25 cellular contexts compared by ENCODE assay signal in the genomic region with DNA sequence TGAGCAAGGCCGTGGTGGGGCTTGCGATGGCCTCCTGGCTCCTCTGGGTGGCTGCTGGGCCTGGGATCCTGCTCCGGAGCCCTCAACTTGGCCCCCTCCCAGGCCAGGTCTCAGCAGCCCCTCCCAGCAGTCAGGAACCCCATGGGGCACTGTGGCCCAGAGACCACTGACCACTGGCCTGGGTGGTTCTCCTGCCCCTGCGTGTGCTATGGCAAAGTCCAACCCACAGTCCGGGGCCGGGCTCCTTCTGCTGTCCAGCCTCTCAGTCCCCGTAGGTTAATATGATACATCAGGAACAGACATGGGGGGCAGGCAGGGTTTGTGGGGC.
A peak's percentile ranks its signal among the peaks of the same experiment; 100 is the strongest.
DNase-seq lines count a peak whose midpoint lies in the region; ATAC-seq and TF ChIP-seq lines count a peak whose summit lies in the region.
"Had no signal": no experiment of that assay in that cellular context is flagged by ENCODE, and none has a peak within 500 bp of the region (broad histone marks: within the 10 kb centered on the region; RNA-seq: fewer than 3 reads in every experiment).

No MANE protein-coding gene starts in this region.

- H3K27ac ChIP-seq in left ventricle myocardium inferior (replicated peaks) = no peak overlapping the region
- H3K27ac ChIP-seq in mesenchymal stem cell (ENCODE audit: low read length, poor library complexity, severe bottlenecking) = no peak overlapping the region
- H3K27ac ChIP-seq: BLaER1, HL-60, PC-9 had no signal

- H3K4me1 ChIP-seq in left ventricle myocardium inferior (no peaks in the 10 kb centered on the region), mesenchymal stem cell (ENCODE audit: control insufficient read depth, insufficient read depth, low read depth, low read length) (no peaks in the 10 kb centered on the region)

- no peak for TF ChIP-seq CTCF in left ventricle myocardium inferior (IDR thresholded peaks at IDR 0.05; ENCODE audit: borderline replicate concordance)
- no peak for TF ChIP-seq CTCF in chondrocyte (IDR thresholded peaks at IDR 0.05)

- DNase-seq in Right ventricle myocardium superior (peak; percentile 28), left ventricle myocardium inferior (no peak), chondrocyte (ENCODE audit: low spot score) (peak; percentile 75), mesenchymal stem cell (no peak), iPS-NIHi7 (ENCODE audit: extremely low spot score) (no peak), dermis blood vessel endothelial cell (no peak)
- DNase-seq in stimulated activated CD4-positive, alpha-beta T cell treated with anti-CD3 and anti-CD28 coated beads, Interleukin-1b, Interleukin-23, amount 100 ng/mL, for 48 hours = no peak
- DNase-seq: CD4-positive, CD25-positive, alpha-beta regulatory T cell; DMS153; DND-41; GOT3; Karpas-422; NCI-H1092 treated with DMSO at 0.1 percent for 48 hours; NCI-H1436 treated with DMSO at 0.1 percent for 48 hours; NCI-H187 treated with DMSO at 0.1 percent for 48 hours; NCI-H2171 treated with DMSO at 0.1 percent for 48 hours; NCI-H345; NCI-H524; NCI-H748 treated with DMSO at 0.1 percent for 48 hours; NK-92 treated with Interleukin-12 subunit alpha and Interleukin-12 subunit beta, amount 100 ng/mL, for 24 hours; PC-9; SHP77 treated with DMSO at 0.1 percent for 48 hours had no signal

- H2BK12ac ChIP-seq in mesenchymal stem cell (ENCODE audit: low read length in 2 of 2) = peak overlapping the region in 1 of 2 experiments; percentile 54

- H4K91ac ChIP-seq in mesenchymal stem cell (ENCODE audit: low read length) = peak overlapping the region; percentile 62

- intact Hi-C loops in Right ventricle myocardium superior (cut with DNase I) = no loop called here
- intact Hi-C loops in left ventricle myocardium inferior (cut with micrococcal nuclease) = no loop called here

- H3K18ac ChIP-seq in mesenchymal stem cell (ENCODE audit: low read depth in 1 of 2, low read length in 2 of 2) = peak overlapping the region; percentile 38 to 57

- peak overlapping the region; percentile 4 for H4K8ac ChIP-seq in mesenchymal stem cell (ENCODE audit: low read length)

- H3K9me3 Mint-ChIP-seq in chondrocyte (ENCODE audit: low read depth) = no peaks in the 10 kb centered on the region

- no peak for ATAC-seq in Right ventricle myocardium superior (ENCODE audit: poor library complexity)
- ATAC-seq: HCT116 had no signal

- H3K4me2 ChIP-seq in mesenchymal stem cell (ENCODE audit: low read length, poor library complexity, severe bottlenecking) = no peak overlapping the region
- H3K4me2 ChIP-seq: BLaER1, PC-9 had no signal

- H3K9me3 ChIP-seq in left ventricle myocardium inferior (replicated peaks) = no peaks in the 10 kb centered on the region
- no peaks in the 10 kb centered on the region for H3K9me3 ChIP-seq in mesenchymal stem cell (ENCODE audit: control insufficient read depth, low read length)
- H3K9me3 ChIP-seq: BLaER1 had no signal

- H3K4me3 Mint-ChIP-seq in chondrocyte (ENCODE audit: unreplicated experiment) = no peak overlapping the region
- H3K4me3 Mint-ChIP-seq: CD4-positive, CD25-positive, alpha-beta regulatory T cell had no signal

- no peaks in the 10 kb centered on the region for H3K27me3 Mint-ChIP-seq in chondrocyte (ENCODE audit: low read depth)
- H3K27me3 Mint-ChIP-seq: CD4-positive, CD25-positive, alpha-beta regulatory T cell had no signal

- H3K4ac ChIP-seq in mesenchymal stem cell (ENCODE audit: low read depth in 1 of 2, low read length in 2 of 2) = no peak overlapping the region

- H2AK5ac ChIP-seq in mesenchymal stem cell (ENCODE audit: low read length, severe bottlenecking) = no peak overlapping the region

- H3K4me3 ChIP-seq in left ventricle myocardium inferior = no peak overlapping the region
- H3K4me3 ChIP-seq in mesenchymal stem cell (ENCODE audit: insufficient read depth in 1 of 2, low read depth in 1 of 2, low read length in 2 of 2) = no peak overlapping the region
- H3K4me3 ChIP-seq: BLaER1, PC-9 had no signal

- H3K27me3 ChIP-seq in left ventricle myocardium inferior (ENCODE audit: low read depth) = peaks cover 90% of the 10 kb centered on the region
- no peaks in the 10 kb centered on the region for H3K27me3 ChIP-seq in mesenchymal stem cell (ENCODE audit: control insufficient read depth in 1 of 2, insufficient read depth in 1 of 2, low read length in 2 of 2)
- H3K27me3 ChIP-seq: BLaER1 had no signal

- H2BK5ac ChIP-seq in mesenchymal stem cell (ENCODE audit: low read depth, low read length, poor library complexity, severe bottlenecking) = no peak overlapping the region

- peak overlapping the region in 1 of 2 experiments; percentile 89 for H3K14ac ChIP-seq in mesenchymal stem cell (ENCODE audit: low read length in 2 of 2)

- no peak overlapping the region for H2AFZ ChIP-seq in mesenchymal stem cell (ENCODE audit: low read depth, low read length)
- H2AFZ ChIP-seq: PC-9 had no signal

- no peak overlapping the region for H3K23ac ChIP-seq in mesenchymal stem cell (ENCODE audit: low read length in 2 of 2)

- no peaks in the 10 kb centered on the region for H3K4me1 Mint-ChIP-seq in chondrocyte (ENCODE audit: low read depth)
- H3K4me1 Mint-ChIP-seq: CD4-positive, CD25-positive, alpha-beta regulatory T cell had no signal

- no peaks in the 10 kb centered on the region for H3K36me3 ChIP-seq in left ventricle myocardium inferior
- peaks cover 0 to 7% of the 10 kb centered on the region in 2 experiments for H3K36me3 ChIP-seq in mesenchymal stem cell (ENCODE audit: control insufficient read depth in 1 of 2, insufficient read depth in 2 of 2, low read depth in 1 of 2, low read length in 2 of 2)
- H3K36me3 ChIP-seq: BLaER1 had no signal

- H3K79me1 ChIP-seq in mesenchymal stem cell (replicated peaks; ENCODE audit: low read length, poor library complexity, severe bottlenecking) = no peaks in the 10 kb centered on the region

- no peak overlapping the region for H3K27ac Mint-ChIP-seq in chondrocyte (ENCODE audit: unreplicated experiment)
- H3K27ac Mint-ChIP-seq: CD4-positive, CD25-positive, alpha-beta regulatory T cell had no signal

- H3K9ac ChIP-seq in mesenchymal stem cell (ENCODE audit: low read length) = no peak overlapping the region
- H3K9ac ChIP-seq: BLaER1 had no signal

- no peak overlapping the region for H2BK120ac ChIP-seq in mesenchymal stem cell (ENCODE audit: low read depth, low read length)

- 89% methylated on average over 7 of the region's 7 CpGs for WGBS in mesenchymal stem cell

- no peak overlapping the region for H2BK15ac ChIP-seq in mesenchymal stem cell (ENCODE audit: low read depth, poor library complexity, severe bottlenecking)

- H3K36me3 Mint-ChIP-seq in chondrocyte (ENCODE audit: low read depth) = no peaks in the 10 kb centered on the region
- H3K36me3 Mint-ChIP-seq: CD4-positive, CD25-positive, alpha-beta regulatory T cell had no signal

Comparison
In these comparisons a context has a peak if more than half of its experiments do, and no peak if none do; other contexts are left out.
1. DNase-seq: peak in Right ventricle myocardium superior (single experiment) and chondrocyte (single experiment); none in left ventricle myocardium inferior (single experiment), mesenchymal stem cell (single experiment), stimulated activated CD4-positive, alpha-beta T cell treated with anti-CD3 and anti-CD28 coated beads, Interleukin-1b, Interleukin-23, amount 100 ng/mL, for 48 hours (single experiment), iPS-NIHi7 (single experiment) and dermis blood vessel endothelial cell (single experiment).